Comparison of ENCODE assay signal across 10 cellular contexts in genomic region chr6:34673079-34673478, GRCh38. TPM values are rescaled to one million over a fixed set of nuclear protein-coding genes. Genes with fewer than 3 reads are reported as not detected.
DNase-seq lines count a peak whose midpoint lies in the region; ATAC-seq and TF ChIP-seq lines count a peak whose summit lies in the region.
"Had no signal": no experiment of that assay in that cellular context is flagged by ENCODE, and none has a peak within 500 bp of the region (broad histone marks: within the 10 kb centered on the region; RNA-seq: fewer than 3 reads in every experiment).

No MANE protein-coding gene starts in this region.

- TF ChIP-seq CTCF in left lung (IDR thresholded peaks at IDR 0.05) (no peak), upper lobe of left lung (IDR thresholded peaks at IDR 0.05) (no peak)

- no peaks in the 10 kb centered on the region for H3K9me3 Mint-ChIP-seq in activated CD4-positive, alpha-beta memory T cell treated with anti-CD3 and anti-CD28 coated beads, Interleukin-2, amount 10 ng/mL, durations not matched to agents 7 days and 5 days

- no peaks in the 10 kb centered on the region for H3K27me3 ChIP-seq in left lung
- H3K27me3 ChIP-seq in upper lobe of left lung: no peaks in the 10 kb centered on the region

- no peak overlapping the region for H3K4me3 ChIP-seq in left lung
- no peak overlapping the region for H3K4me3 ChIP-seq in upper lobe of left lung

- intact Hi-C loops in left ventricle myocardium superior (cut with micrococcal nuclease) (no loop called here), left cardiac atrium (cut with DNase I) (no loop called here), left lung (cut with DNase I) (no loop called here)

- H3K36me3 ChIP-seq in left lung (no peaks in the 10 kb centered on the region), upper lobe of left lung (no peaks in the 10 kb centered on the region)

- H3K9me3 ChIP-seq in left lung (no peaks in the 10 kb centered on the region), upper lobe of left lung (no peaks in the 10 kb centered on the region)

- no peak for DNase-seq in left ventricle myocardium superior
- DNase-seq in left cardiac atrium: no peak
- DNase-seq in activated CD4-positive, alpha-beta memory T cell treated with anti-CD3 and anti-CD28 coated beads, Interleukin-2, amount 10 ng/mL, durations not matched to agents 7 days and 5 days: no peak
- DNase-seq in left lung: no peak
- no peak for DNase-seq in upper lobe of left lung
- no peak for DNase-seq in NCI-H2029 (lab: John Stamatoyannopoulos, UW)
- no peak for DNase-seq in hippocampal formation (lab: John Stamatoyannopoulos, UW)
- DNase-seq: NCI-H1930 had no signal

- H3K4me1 Mint-ChIP-seq in activated CD4-positive, alpha-beta memory T cell treated with anti-CD3 and anti-CD28 coated beads, Interleukin-2, amount 10 ng/mL, durations not matched to agents 7 days and 5 days: peaks cover 58% of the 10 kb centered on the region

- H3K27me3 Mint-ChIP-seq in activated CD4-positive, alpha-beta memory T cell treated with anti-CD3 and anti-CD28 coated beads, Interleukin-2, amount 10 ng/mL, durations not matched to agents 7 days and 5 days: no peaks in the 10 kb centered on the region

- TF ChIP-seq EP300 in upper lobe of left lung (IDR thresholded peaks at IDR 0.05): no peak

- ATAC-seq in left ventricle myocardium superior (peak; percentile 27), left cardiac atrium (no peak), left lung (no peak), upper lobe of left lung (ENCODE audit: low FRiP score in 2 of 2) (no peak), GM21717 (IDR thresholded peaks at IDR 0.05; ENCODE audit: unreplicated experiment) (no peak)
- ATAC-seq: SK-N-SH treated with all-trans-retinoic acid at 6 μM for 48 hours had no signal

- H3K27ac Mint-ChIP-seq in activated CD4-positive, alpha-beta memory T cell treated with anti-CD3 and anti-CD28 coated beads, Interleukin-2, amount 10 ng/mL, durations not matched to agents 7 days and 5 days: peak overlapping the region; percentile 98

- POLR2A ChIA-PET in activated CD4-positive, alpha-beta memory T cell treated with anti-CD3 and anti-CD28 coated beads, Interleukin-2, amount 10 ng/mL, durations not matched to agents 7 days and 5 days (lab: Charles Lee): interaction anchor here (0.6 to 7.3 kb wide), 16 partner anchors 9 to 1355 kb away, joined by 3 to 191 read pairs (median 4); partner anchors contain the start of genes BLTP3A, ILRUN, RPS10 and SCUBE3

- CTCF ChIA-PET in activated CD4-positive, alpha-beta memory T cell treated with anti-CD3 and anti-CD28 coated beads, Interleukin-2, amount 10 ng/mL, durations not matched to agents 7 days and 5 days (lab: Charles Lee): interaction anchor here (0.8 to 5.3 kb wide), 6 partner anchors 9 to 215 kb away, joined by 3 to 46 read pairs (median 8); partner anchors contain the start of genes ILRUN, SNRPC and TAF11

- no peak for TF ChIP-seq POLR2A in upper lobe of left lung (IDR thresholded peaks at IDR 0.05)

- WGBS in upper lobe of left lung, 2 donors: 4 to 9% methylated on average over 1 of the region's 1 CpG

- H3K36me3 Mint-ChIP-seq in activated CD4-positive, alpha-beta memory T cell treated with anti-CD3 and anti-CD28 coated beads, Interleukin-2, amount 10 ng/mL, durations not matched to agents 7 days and 5 days (ENCODE audit: low read depth): peaks cover 9% of the 10 kb centered on the region

- peak overlapping the region; percentile 37 to 69 for H3K27ac ChIP-seq in left lung
- peak overlapping the region in 3 of 4 donors; percentile 23 to 50 (median 47) for H3K27ac ChIP-seq in upper lobe of left lung

- H3K4me1 ChIP-seq in left lung: peaks cover 20 to 45% of the 10 kb centered on the region in 2 donors
- peaks cover 37 to 42% (median 38%) of the 10 kb centered on the region in 4 donors for H3K4me1 ChIP-seq in upper lobe of left lung

- H3K4me3 Mint-ChIP-seq in activated CD4-positive, alpha-beta memory T cell treated with anti-CD3 and anti-CD28 coated beads, Interleukin-2, amount 10 ng/mL, durations not matched to agents 7 days and 5 days: peak overlapping the region; percentile 75

RNA-seq across cellular contexts. Expression of gene ILRUN, which starts 23.5 kb away (rescaled TPM):
- total RNA-seq in left ventricle myocardium superior (148 TPM), left cardiac atrium (100 to 1,000 TPM; 102 to 104 TPM), left lung (10 to 100 TPM; 75.9 to 82.9 TPM), upper lobe of left lung (100 to 1,000 TPM in 2 of 6 donors, 10 to 100 TPM in 4; 50.3 to 111 (median 93.6) TPM)
- 10 to 100 TPM; 85.3 to 86.6 TPM for total RNA-seq in activated CD4-positive, alpha-beta memory T cell treated with anti-CD3 and anti-CD28 coated beads, Interleukin-2, amount 10 ng/mL, durations not matched to agents 7 days and 5 days
